Comparison of ENCODE assay signal across 37 cellular contexts in genomic region chr11:77125191-77125590, GRCh38. TPM values are rescaled to one million over a fixed set of nuclear protein-coding genes. Genes with fewer than 3 reads are reported as not detected.
"Had no signal": no experiment of that assay in that cellular context is flagged by ENCODE, and none has a peak within 500 bp of the region (broad histone marks: within the 10 kb centered on the region; RNA-seq: fewer than 3 reads in every experiment).

No MANE protein-coding gene starts in this region.

- H3K9me3 Mint-ChIP-seq: dendritic cell treated with granulocyte-macrophage colony-stimulating factor and Interleukin-4, amounts not matched to agents 40 ng/mL and 50 ng/mL, for 4 days; immature natural killer cell; memory B cell; natural killer cell treated with Interleukin-12 subunit alpha and Interleukin-12 subunit beta and Interleukin-15 and Interleukin-18, amount 100 ng/mL, for 72 hours; neural crest cell; stimulated activated effector memory CD8-positive, alpha-beta T cell treated with anti-CD3 and anti-CD28 coated beads, Interleukin-12 subunit alpha, Interleukin-12 subunit beta, amount 100 ng/mL, for 72 hours had no signal

- ATAC-seq: foreskin keratinocyte; gastroesophageal sphincter; heart left ventricle; mucosa of descending colon; natural killer cell treated with Interleukin-12 subunit alpha and Interleukin-12 subunit beta and Interleukin-15 and Interleukin-18, amount 100 ng/mL, for 72 hours; pancreas; sciatic nerve; stimulated activated effector memory CD8-positive, alpha-beta T cell treated with anti-CD3 and anti-CD28 coated beads, Interleukin-12 subunit alpha, Interleukin-12 subunit beta, amount 100 ng/mL, for 72 hours had no signal

- H3K27ac ChIP-seq: colonic mucosa, esophagus muscularis mucosa, foreskin keratinocyte, gastroesophageal sphincter, heart left ventricle, neutrophil, pancreas, stomach, thyroid gland, vagina had no signal

- H3K4me3 Mint-ChIP-seq: dendritic cell treated with granulocyte-macrophage colony-stimulating factor and Interleukin-4, amounts not matched to agents 40 ng/mL and 50 ng/mL, for 4 days; immature natural killer cell; memory B cell; natural killer cell treated with Interleukin-12 subunit alpha and Interleukin-12 subunit beta and Interleukin-15 and Interleukin-18, amount 100 ng/mL, for 72 hours; neural crest cell had no signal

- H3K27me3 ChIP-seq: colonic mucosa, pancreas, thyroid gland, vagina had no signal

- FAIRE-seq: endothelial cell of umbilical vein, pancreas had no signal

- H3K27ac Mint-ChIP-seq: dendritic cell treated with granulocyte-macrophage colony-stimulating factor and Interleukin-4, amounts not matched to agents 40 ng/mL and 50 ng/mL, for 4 days; immature natural killer cell; memory B cell; naive B cell; natural killer cell treated with Interleukin-12 subunit alpha and Interleukin-12 subunit beta and Interleukin-15 and Interleukin-18, amount 100 ng/mL, for 72 hours; stimulated activated effector memory CD8-positive, alpha-beta T cell treated with anti-CD3 and anti-CD28 coated beads, Interleukin-12 subunit alpha, Interleukin-12 subunit beta, amount 100 ng/mL, for 72 hours had no signal

- H3K9me3 ChIP-seq: colonic mucosa, esophagus muscularis mucosa, gastroesophageal sphincter, heart left ventricle, mucosa of descending colon, neutrophil, pancreas, stomach, thyroid gland, vagina had no signal

- H3K36me3 ChIP-seq: neutrophil, thyroid gland, vagina had no signal

- H3K4me1 ChIP-seq: foreskin keratinocyte had no signal

- H3K4me3 ChIP-seq: colonic mucosa, esophagus muscularis mucosa, gastroesophageal sphincter, heart left ventricle, lung, mucosa of descending colon, pancreas, smooth muscle cell, stomach, thyroid gland, vagina had no signal

- DNase-seq: colonic mucosa; effector CD8-positive, alpha-beta T cell; foreskin keratinocyte; hypothalamus; immature natural killer cell; islet precursor cell; naive B cell; retina; stimulated activated CD4-positive, alpha-beta T cell treated with anti-CD3 and anti-CD28 coated beads, Interleukin-12 subunit alpha, Interleukin-12 subunit beta, amount 100 ng/mL, for 4 hours; stimulated activated CD4-positive, alpha-beta T cell treated with anti-CD3 and anti-CD28 coated beads, Interleukin-1b, Interleukin-23, amount 100 ng/mL, for 48 hours; stimulated activated CD4-positive, alpha-beta T cell treated with anti-CD3 and anti-CD28 coated beads, Interleukin-4, amount 100 ng/mL, for 1 hour; stimulated activated naive CD4-positive, alpha-beta T cell treated with Interleukin-2 at 50 U/mL for 16 hours; stomach; thyroid gland; trophoblast cell had no signal

- H3K4me2 ChIP-seq: smooth muscle cell had no signal

- H3K36me3 Mint-ChIP-seq: memory B cell; naive B cell; natural killer cell treated with Interleukin-12 subunit alpha and Interleukin-12 subunit beta and Interleukin-15 and Interleukin-18, amount 100 ng/mL, for 72 hours; stimulated activated effector memory CD8-positive, alpha-beta T cell treated with anti-CD3 and anti-CD28 coated beads, Interleukin-12 subunit alpha, Interleukin-12 subunit beta, amount 100 ng/mL, for 72 hours had no signal

RNA-seq across cellular contexts. Expression of gene OMP, which starts 22.6 kb away (rescaled TPM):
- total RNA-seq: epithelial cell of proximal tubule; esophagus muscularis mucosa; foreskin keratinocyte; gastroesophageal sphincter; heart left ventricle; natural killer cell treated with Interleukin-12 subunit alpha and Interleukin-12 subunit beta and Interleukin-15 and Interleukin-18, amount 100 ng/mL, for 72 hours; neural crest cell; omental fat pad; pulmonary artery endothelial cell; smooth muscle cell; subcutaneous adipose tissue; temporal lobe; vagina had no signal
- polyA plus RNA-seq: endothelial cell of umbilical vein, fibroblast of lung, foreskin keratinocyte, heart left ventricle, immature natural killer cell, smooth muscle cell had no signal
